Comparison of ENCODE assay signal across 9 cellular contexts in the genomic region with DNA sequence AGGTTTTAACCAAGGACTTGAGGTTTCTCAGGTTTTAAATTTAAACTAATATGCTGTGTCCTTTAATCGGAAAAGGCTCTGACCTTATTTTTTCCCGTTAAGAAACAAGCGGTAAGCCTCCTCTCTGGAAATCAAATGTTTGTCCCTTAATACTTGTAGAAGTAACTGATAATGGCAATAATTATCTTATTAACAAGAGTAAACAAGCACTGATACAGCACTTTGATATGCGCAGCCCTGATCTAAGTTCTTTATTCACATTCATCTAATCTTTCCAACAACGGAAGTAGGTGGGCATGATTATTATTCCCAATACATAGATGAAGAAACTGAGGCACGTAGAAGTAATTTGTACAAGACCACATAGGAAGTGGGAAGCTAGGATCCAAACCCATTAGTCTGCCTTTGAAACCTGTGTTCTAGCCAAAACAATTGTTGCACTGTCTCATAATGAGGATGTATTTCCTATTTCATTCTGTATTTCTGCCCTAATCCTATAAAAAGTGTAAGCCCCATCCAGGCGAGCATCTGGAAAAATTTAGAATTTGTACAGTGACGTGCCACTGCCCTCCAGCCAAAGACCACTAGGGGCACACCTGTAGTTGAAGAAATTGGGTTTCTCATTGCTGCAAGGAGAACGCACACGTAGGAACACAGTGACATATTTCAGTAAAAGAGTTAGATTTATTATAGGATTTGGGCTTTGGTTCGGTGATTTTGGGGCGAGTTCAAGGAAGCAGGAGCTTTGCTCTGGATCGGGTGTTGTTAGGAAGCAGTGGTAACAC. TPM values are rescaled to one million over a fixed set of nuclear protein-coding genes. Genes with fewer than 3 reads are reported as not detected.
DNase-seq lines count a peak whose midpoint lies in the region; ATAC-seq and TF ChIP-seq lines count a peak whose summit lies in the region.
"Had no signal": no experiment of that assay in that cellular context is flagged by ENCODE, and none has a peak within 500 bp of the region (broad histone marks: within the 10 kb centered on the region; RNA-seq: fewer than 3 reads in every experiment).

No MANE protein-coding gene starts in this region.

- ATAC-seq in left ventricle myocardium superior = no peak
- no peak for ATAC-seq in HG03280 (IDR thresholded peaks at IDR 0.05; ENCODE audit: unreplicated experiment)
- no peak for ATAC-seq in HG03521 (IDR thresholded peaks at IDR 0.05; ENCODE audit: unreplicated experiment)

- H3K27ac ChIP-seq in cardiac muscle cell (peak overlapping the region; percentile 86), temporal lobe (ENCODE audit: low read depth, low read length) (peak overlapping the region; percentile 58)

- no peaks in the 10 kb centered on the region for H3K27me3 Mint-ChIP-seq in activated CD4-positive, alpha-beta memory T cell treated with anti-CD3 and anti-CD28 coated beads, Interleukin-2, amount 10 ng/mL, durations not matched to agents 7 days and 5 days

- H3K36me3 Mint-ChIP-seq in activated CD4-positive, alpha-beta memory T cell treated with anti-CD3 and anti-CD28 coated beads, Interleukin-2, amount 10 ng/mL, durations not matched to agents 7 days and 5 days (ENCODE audit: low read depth) = no peaks in the 10 kb centered on the region

- peaks cover 23% of the 10 kb centered on the region for H3K4me1 Mint-ChIP-seq in activated CD4-positive, alpha-beta memory T cell treated with anti-CD3 and anti-CD28 coated beads, Interleukin-2, amount 10 ng/mL, durations not matched to agents 7 days and 5 days

- intact Hi-C loops in left ventricle myocardium superior (cut with micrococcal nuclease) = loop anchor here (10.0 kb wide), 1 partner anchor 146 kb away; a partner anchor contains a TSS

- H3K36me3 ChIP-seq in cardiac muscle cell = no peaks in the 10 kb centered on the region

- H3K4me1 ChIP-seq in cardiac muscle cell (ENCODE audit: low read depth) = no peaks in the 10 kb centered on the region

- peak overlapping the region; percentile 89 for H3K27ac Mint-ChIP-seq in activated CD4-positive, alpha-beta memory T cell treated with anti-CD3 and anti-CD28 coated beads, Interleukin-2, amount 10 ng/mL, durations not matched to agents 7 days and 5 days

- CTCF ChIA-PET in activated CD4-positive, alpha-beta memory T cell treated with anti-CD3 and anti-CD28 coated beads, Interleukin-2, amount 10 ng/mL, durations not matched to agents 7 days and 5 days (lab: Charles Lee) = interaction anchor here (0.7 to 4.2 kb wide), 7 partner anchors 23 to 146 kb away, joined by 3 to 72 read pairs (median 10); a partner anchor contains a TSS

- no peaks in the 10 kb centered on the region for H3K9me3 Mint-ChIP-seq in activated CD4-positive, alpha-beta memory T cell treated with anti-CD3 and anti-CD28 coated beads, Interleukin-2, amount 10 ng/mL, durations not matched to agents 7 days and 5 days

- DNase-seq in cardiac muscle cell (ENCODE audit: low read depth in 1 of 2, low spot score in 1 of 2) (peak in 1 of 2 donors; percentile 59), left ventricle myocardium superior (no peak), iPS-NIHi11 (ENCODE audit: low spot score) (peak; percentile 7)
- DNase-seq in activated CD4-positive, alpha-beta memory T cell treated with anti-CD3 and anti-CD28 coated beads, Interleukin-2, amount 10 ng/mL, durations not matched to agents 7 days and 5 days = no peak
- DNase-seq in stimulated activated CD4-positive, alpha-beta T cell treated with anti-CD3 and anti-CD28 coated beads, Interleukin-15, amount 100 ng/mL, for 24 hours = no peak

- H3K4me3 Mint-ChIP-seq in activated CD4-positive, alpha-beta memory T cell treated with anti-CD3 and anti-CD28 coated beads, Interleukin-2, amount 10 ng/mL, durations not matched to agents 7 days and 5 days = peak overlapping the region; percentile 77

- peak overlapping the region; percentile 88 for H3K4me3 ChIP-seq in cardiac muscle cell

- no peaks in the 10 kb centered on the region for H3K27me3 ChIP-seq in cardiac muscle cell

- TF ChIP-seq CTCF in cardiac muscle cell (IDR thresholded peaks at IDR 0.05; ENCODE audit: low read depth, low read length) = peak; percentile 30

- no peaks in the 10 kb centered on the region for H3K9me3 ChIP-seq in cardiac muscle cell (ENCODE audit: low read depth)

- POLR2A ChIA-PET in activated CD4-positive, alpha-beta memory T cell treated with anti-CD3 and anti-CD28 coated beads, Interleukin-2, amount 10 ng/mL, durations not matched to agents 7 days and 5 days (lab: Charles Lee) = interaction anchor here (0.6 to 4.5 kb wide), 10 partner anchors 14 to 152 kb away, joined by 3 to 35 read pairs (median 4); a partner anchor contains a TSS

RNA-seq across cellular contexts. Expression of a gene that starts 0.6 kb away (rescaled TPM):
- total RNA-seq in cardiac muscle cell (0.21 and 0.45 TPM in 2 replicates), left ventricle myocardium superior (not detected), temporal lobe (0.25 TPM)
- 0.43 and 0.90 TPM in 2 replicates for polyA plus RNA-seq in cardiac muscle cell
- total RNA-seq in activated CD4-positive, alpha-beta memory T cell treated with anti-CD3 and anti-CD28 coated beads, Interleukin-2, amount 10 ng/mL, durations not matched to agents 7 days and 5 days = not detected
- total RNA-seq: lung microvascular endothelial cell had no signal

RNA-seq across cellular contexts. Expression of a gene that starts 0.7 kb away (rescaled TPM):
- total RNA-seq in cardiac muscle cell = 44.9 and 74.7 TPM in 2 replicates
- polyA plus RNA-seq in cardiac muscle cell = 135 and 161 TPM in 2 replicates
- total RNA-seq in left ventricle myocardium superior = 105 TPM
- 10 to 100 TPM; 25.1 to 26.3 TPM for total RNA-seq in activated CD4-positive, alpha-beta memory T cell treated with anti-CD3 and anti-CD28 coated beads, Interleukin-2, amount 10 ng/mL, durations not matched to agents 7 days and 5 days
- total RNA-seq in temporal lobe = 25.8 TPM
